ENCODE assay signal across 8 cellular contexts in genomic region chr19:12938536-12939291, GRCh38. TPM values are rescaled to one million over a fixed set of nuclear protein-coding genes. Genes with fewer than 3 reads are reported as not detected.
A peak's percentile ranks its signal among the peaks of the same experiment; 100 is the strongest.
DNase-seq lines count a peak whose midpoint lies in the region; ATAC-seq lines count a peak whose summit lies in the region.

Gene CALR, plus strand, starts transcription at chr19:12938609. Its CDS starts 71 bp downstream, at chr19:12938680.

- no peaks in the 10 kb centered on the region for H3K27me3 ChIP-seq in MG63

- intact Hi-C loops in left cardiac atrium (cut with DNase I), result no loop called here

- DNase-seq in ACHN, result peak; percentile 26
- peak; percentile 47 for DNase-seq in MG63
- no peak for DNase-seq in left cardiac atrium
- DNase-seq in renal cortical epithelial cell (ENCODE audit: low read depth), result no peak
- no peak for DNase-seq in SW 1271 (lab: John Stamatoyannopoulos, UW)
- no peak for DNase-seq in effector CD8-positive, alpha-beta T cell (lab: John Stamatoyannopoulos, UW)

- ATAC-seq in GM18517 (IDR thresholded peaks at IDR 0.05; ENCODE audit: unreplicated experiment), result peak; percentile 80
- ATAC-seq in left cardiac atrium, result peak; percentile 19 to 22

- no peaks in the 10 kb centered on the region for H3K9me3 Mint-ChIP-seq in activated naive CD8-positive, alpha-beta T cell (ENCODE audit: low read depth)

- H3K4me1 Mint-ChIP-seq in activated naive CD8-positive, alpha-beta T cell (ENCODE audit: low read depth), result peaks cover 52% of the 10 kb centered on the region

- in situ Hi-C loops in ACHN (cut with HindIII; ENCODE audit: low pct_ligation_motif_present, low pct_unique_long_range_greater_than_20kb, low sequenced_read_pairs), result no loop called here

- peak within 1 kb of the TSS; percentile 95 for H3K4me3 ChIP-seq in MG63

- no peaks in the 10 kb centered on the region for H3K27me3 Mint-ChIP-seq in activated naive CD8-positive, alpha-beta T cell

- H3K4me3 Mint-ChIP-seq in activated naive CD8-positive, alpha-beta T cell, result peak within 1 kb of the TSS; percentile 99

- H3K36me3 Mint-ChIP-seq in activated naive CD8-positive, alpha-beta T cell, result peaks cover 13% of the 10 kb centered on the region

- peaks cover 51% of the 10 kb centered on the region for H3K36me3 ChIP-seq in MG63

- peak within 1 kb of the TSS; percentile 98 for H3K27ac Mint-ChIP-seq in activated naive CD8-positive, alpha-beta T cell

- H3K9me3 ChIP-seq in MG63, result no peaks in the 10 kb centered on the region

RNA-seq across cellular contexts. Expression of gene CALR, which starts in this region (rescaled TPM):
- 1,902 and 1,921 TPM in 2 replicates for total RNA-seq in MG63 (2014; rRNA removed; shearing (Covaris generic); ENCODE audit: low replicate concordance)
- 100 to 1,000 TPM; 627 to 707 TPM for total RNA-seq in left cardiac atrium
- 962 and 1,180 TPM in 2 replicates for total RNA-seq in renal cortical epithelial cell

Comparison
In these comparisons a context has a peak if more than half of its experiments do, and no peak if none do; other contexts are left out.
1. DNase-seq: peak in ACHN (single experiment) and MG63 (single experiment); none in left cardiac atrium (single experiment), renal cortical epithelial cell (single experiment), SW 1271 (0 of 2) and effector CD8-positive, alpha-beta T cell (single experiment).